ENCODE assay signal across 8 cellular contexts in the genomic region with DNA sequence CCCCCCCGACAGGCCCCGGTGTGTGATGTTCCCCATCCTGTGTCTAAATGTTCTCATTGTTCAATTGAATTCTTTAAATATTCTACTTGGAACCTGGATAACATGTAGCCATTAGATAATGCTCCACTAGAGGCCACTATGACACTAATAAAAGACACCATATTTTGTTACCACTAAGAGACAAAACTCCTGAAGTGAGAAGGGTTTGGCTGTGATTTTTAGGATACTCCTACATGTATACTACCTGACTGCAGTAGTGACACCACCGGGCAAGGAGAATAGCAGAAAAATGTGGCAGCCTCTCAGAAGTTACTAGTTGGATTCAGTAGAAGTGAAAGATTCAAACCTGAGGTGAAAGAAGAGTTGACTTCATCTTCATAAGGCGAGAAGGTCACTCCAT. TPM values are rescaled to one million over a fixed set of nuclear protein-coding genes. Genes with fewer than 3 reads are reported as not detected.
DNase-seq lines count a peak whose midpoint lies in the region; ATAC-seq, FAIRE-seq and TF ChIP-seq lines count a peak whose summit lies in the region.

No MANE protein-coding gene starts in this region.

- CTCF ChIA-PET in K562 (lab: Yijun Ruan, JAX; ENCODE audit: low intra/inter-chr PET ratio), result interaction anchor here (2.0 kb wide), 1 partner anchor 259 kb away, joined by 7 read pairs; no protein-coding TSS in a partner anchor

- 5% methylated on average over 4 of the region's 4 CpGs for WGBS in K562 (ENCODE audit: insufficient coverage, low coverage, missing lambda C conversion rate)

- H3K4me1 Mint-ChIP-seq in GM23338, result no peaks in the 10 kb centered on the region

- no peak for TF ChIP-seq EP300 in K562 (IDR thresholded peaks at IDR 0.05; ENCODE audit: low read length)

- no peak overlapping the region for H3K27ac ChIP-seq in GM23338 (ENCODE audit: low read depth)
- H3K27ac ChIP-seq in K562 (ENCODE audit: extremely low read depth, low read depth, low read length), result no peak overlapping the region
- H3K27ac ChIP-seq in kidney (ENCODE audit: low read depth in 2 of 2, low read length in 2 of 2), result no peak overlapping the region
- no peak overlapping the region for H3K27ac ChIP-seq in upper lobe of right lung

- H2AFZ ChIP-seq in GM23338, result no peak overlapping the region
- H2AFZ ChIP-seq in K562 (ENCODE audit: low read depth, low read length), result no peak overlapping the region

- no peaks in the 10 kb centered on the region for H3K9me1 ChIP-seq in K562 (ENCODE audit: control insufficient read depth, insufficient read depth, low read length)

- H3K79me2 ChIP-seq in GM23338 (replicated peaks; ENCODE audit: insufficient read depth) (no peaks in the 10 kb centered on the region), K562 (ENCODE audit: control insufficient read depth, insufficient read depth, low read length) (no peaks in the 10 kb centered on the region)

- no peak for TF ChIP-seq POLR2A in K562 (conservative IDR thresholded peaks at IDR 0.05)

- H3K4me2 ChIP-seq in GM23338, result no peak overlapping the region
- H3K4me2 ChIP-seq in K562 (ENCODE audit: insufficient read depth, low read length), result no peak overlapping the region

- H3K9me2 ChIP-seq in GM23338 (ENCODE audit: insufficient read depth), result no peaks in the 10 kb centered on the region

- H3K4me3 ChIP-seq in GM23338, result no peak overlapping the region
- H3K4me3 ChIP-seq in K562, result no peak overlapping the region
- H3K4me3 ChIP-seq in kidney (ENCODE audit: low read length in 2 of 2), result no peak overlapping the region
- no peak overlapping the region for H3K4me3 ChIP-seq in upper lobe of right lung

- no TSS peak for BruUV-seq in K562 (replicated peaks; lab: Mats Ljungman, UMichigan)

- TF ChIP-seq CTCF in GM23338 (conservative IDR thresholded peaks at IDR 0.05; ENCODE audit: low read depth in 2 of 2) (peak; percentile 58 to 70), K562 (IDR thresholded peaks at IDR 0.05 in 2 of 3, conservative IDR thresholded peaks at IDR 0.05 in 1 of 3; ENCODE audit: insufficient read depth in 2 of 3, low read depth in 1 of 3, low read length in 3 of 3) (peak; percentile 48 to 74 (median 48); a peak in 5 of 6 replicates), kidney (IDR thresholded peaks at IDR 0.05; ENCODE audit: borderline replicate concordance, extremely low read depth, insufficient read depth) (peak; percentile 49), upper lobe of right lung (IDR thresholded peaks at IDR 0.05) (peak; percentile 53)

- H3K27me3 ChIP-seq in GM23338 (ENCODE audit: insufficient read depth) (no peaks in the 10 kb centered on the region), K562 (ENCODE audit: control insufficient read depth in 2 of 2, insufficient read depth in 2 of 2, low read length in 2 of 2) (no peaks in the 10 kb centered on the region), upper lobe of right lung (no peaks in the 10 kb centered on the region)

- no peak for FAIRE-seq in K562 (lab: Jason Lieb, UNC)
- FAIRE-seq in kidney (lab: Jason Lieb, UNC), result no peak

- no peaks in the 10 kb centered on the region for H3K9me3 Mint-ChIP-seq in GM23338

- no peak overlapping the region for H3K27ac Mint-ChIP-seq in GM23338

- intact Hi-C loops in K562 (cut with micrococcal nuclease), result loop anchor here (1.0 to 10.0 kb wide), 4 partner anchors 162 to 1377 kb away; no protein-coding TSS in a partner anchor
- intact Hi-C loops in kidney (cut with DNase I), result no loop called here
- intact Hi-C loops in upper lobe of right lung (cut with DNase I), result no loop called here

- H3K9me3 ChIP-seq in K562 (replicated peaks; ENCODE audit: control insufficient read depth, insufficient read depth, low read depth, low read length) (no peaks in the 10 kb centered on the region), kidney (ENCODE audit: control insufficient read depth in 1 of 2, low read length in 2 of 2) (no peaks in the 10 kb centered on the region), upper lobe of right lung (no peaks in the 10 kb centered on the region)

- in situ Hi-C loops in K562 (cut with MboI), result loop anchor here (10.0 kb wide), 1 partner anchor 255 kb away; no protein-coding TSS in a partner anchor

- peak; percentile 60 to 76 for TF ChIP-seq RAD21 in K562 (CRISPR knock-in tag; conservative IDR thresholded peaks at IDR 0.05 in 1 of 2, IDR thresholded peaks at IDR 0.05 in 1 of 2)

- DNase-seq in DMS153 treated with DMSO at 0.1 percent for 48 hours (lab: John Stamatoyannopoulos, UW; ENCODE audit: unreplicated experiment) (peak; percentile 71), GM23338 (ENCODE audit: low spot score) (peak; percentile 77), NCI-H2227 treated with DMSO at 0.1 percent for 48 hours (lab: John Stamatoyannopoulos, UW) (peak; percentile 38), K562 (ENCODE audit: extremely low read depth in 1 of 4, low spot score in 3 of 4) (peak; percentile 15 to 45 (median 26)), kidney (no peak), upper lobe of right lung (no peak)
- DNase-seq in activated naive CD4-positive, alpha-beta T cell treated with Interleukin-2 at 50 U/mL for 16 hours, result no peak

- H3K36me3 ChIP-seq in GM23338 (ENCODE audit: insufficient read depth) (no peaks in the 10 kb centered on the region), K562 (ENCODE audit: control insufficient read depth, insufficient read depth, low read length) (no peaks in the 10 kb centered on the region), kidney (ENCODE audit: control insufficient read depth in 1 of 2, insufficient read depth in 2 of 2, low read length in 2 of 2) (no peaks in the 10 kb centered on the region), upper lobe of right lung (no peaks in the 10 kb centered on the region)

- H3K9ac ChIP-seq in K562 (ENCODE audit: insufficient read depth in 1 of 2, low read depth in 2 of 2, low read length in 2 of 2), result no peak overlapping the region
- no peak overlapping the region for H3K9ac ChIP-seq in kidney (ENCODE audit: low read length in 2 of 2)

- H3F3A ChIP-seq in GM23338 (replicated peaks; ENCODE audit: low read depth), result no peaks in the 10 kb centered on the region

- H3K27me3 Mint-ChIP-seq in GM23338 (ENCODE audit: insufficient read depth, low read depth, poor library complexity), result no peaks in the 10 kb centered on the region

- POLR2A ChIA-PET in K562 (lab: Yijun Ruan, JAX), result no interaction called here

- no peaks in the 10 kb centered on the region for H4K20me1 ChIP-seq in GM23338 (replicated peaks; ENCODE audit: insufficient read depth)
- H4K20me1 ChIP-seq in K562 (replicated peaks; ENCODE audit: control insufficient read depth, insufficient read depth, low read length), result no peaks in the 10 kb centered on the region

- H3K4me3 Mint-ChIP-seq in GM23338, result no peak overlapping the region

- H3K4me1 ChIP-seq in GM23338 (ENCODE audit: insufficient read depth), result no peaks in the 10 kb centered on the region
- no peaks in the 10 kb centered on the region; a peak in 1 of 5 replicates for H3K4me1 ChIP-seq in K562 (replicated peaks in 1 of 2; ENCODE audit: control insufficient read depth in 2 of 2, insufficient read depth in 2 of 2, low read length in 2 of 2)
- H3K4me1 ChIP-seq in kidney (ENCODE audit: control insufficient read depth in 1 of 2, insufficient read depth in 1 of 2, low read depth in 1 of 2, low read length in 2 of 2), result no peaks in the 10 kb centered on the region
- H3K4me1 ChIP-seq in upper lobe of right lung, result no peaks in the 10 kb centered on the region

- ATAC-seq in GM23338 (peak; percentile 80), K562 (peak; percentile 82), upper lobe of right lung (peak; percentile 77), HG03139 (IDR thresholded peaks at IDR 0.05; ENCODE audit: unreplicated experiment) (no peak)

- no peaks in the 10 kb centered on the region for H3K36me3 Mint-ChIP-seq in GM23338 (ENCODE audit: low read depth)

TF ChIP-seq in K562, 482 proteins besides CTCF, POLR2A, EP300 and RAD21 (continues in another document):
- TF ChIP-seq, protein P1, sequence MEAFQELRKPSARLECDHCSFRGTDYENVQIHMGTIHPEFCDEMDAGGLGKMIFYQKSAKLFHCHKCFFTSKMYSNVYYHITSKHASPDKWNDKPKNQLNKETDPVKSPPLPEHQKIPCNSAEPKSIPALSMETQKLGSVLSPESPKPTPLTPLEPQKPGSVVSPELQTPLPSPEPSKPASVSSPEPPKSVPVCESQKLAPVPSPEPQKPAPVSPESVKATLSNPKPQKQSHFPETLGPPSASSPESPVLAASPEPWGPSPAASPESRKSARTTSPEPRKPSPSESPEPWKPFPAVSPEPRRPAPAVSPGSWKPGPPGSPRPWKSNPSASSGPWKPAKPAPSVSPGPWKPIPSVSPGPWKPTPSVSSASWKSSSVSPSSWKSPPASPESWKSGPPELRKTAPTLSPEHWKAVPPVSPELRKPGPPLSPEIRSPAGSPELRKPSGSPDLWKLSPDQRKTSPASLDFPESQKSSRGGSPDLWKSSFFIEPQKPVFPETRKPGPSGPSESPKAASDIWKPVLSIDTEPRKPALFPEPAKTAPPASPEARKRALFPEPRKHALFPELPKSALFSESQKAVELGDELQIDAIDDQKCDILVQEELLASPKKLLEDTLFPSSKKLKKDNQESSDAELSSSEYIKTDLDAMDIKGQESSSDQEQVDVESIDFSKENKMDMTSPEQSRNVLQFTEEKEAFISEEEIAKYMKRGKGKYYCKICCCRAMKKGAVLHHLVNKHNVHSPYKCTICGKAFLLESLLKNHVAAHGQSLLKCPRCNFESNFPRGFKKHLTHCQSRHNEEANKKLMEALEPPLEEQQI (IDR thresholded peaks at IDR 0.05), result no peak

RNA-seq across cellular contexts. Expression of a gene that starts 36.0 kb away (rescaled TPM):
- not detected in 2 replicates for total RNA-seq in GM23338 (2014; rRNA removed; shearing (Covaris generic))
- polyA plus RNA-seq in GM23338 (2016; fragmentation: Nextera tagmentation; extraction: Ambion mirVana) (0.10 and 0.16 TPM in 2 replicates), K562 (2011; rRNA removed) (not detected in 2 replicates), K562 (2014; fragmentation: Illumina TruSeq; extraction: Trizol) (not detected in 2 replicates), K562 (2014; fragmentation: Nextera tagmentation; extraction: Ambion mirVana) (not detected), K562 (2014; rRNA removed) (0.03 TPM in 1 of 2 replicates, not detected in the other), kidney (ENCODE audit: insufficient read depth, low read depth, low replicate concordance) (5.1 TPM)
- total RNA-seq in K562 (2011; cell fraction: chromatin; rRNA removed; ENCODE audit: low replicate concordance), result not detected in 2 replicates
- total RNA-seq in K562 (2011; cell fraction: nucleolus; rRNA removed), result not detected in 2 replicates
- total RNA-seq in K562 (2011; cell fraction: nucleoplasm; rRNA removed), result not detected in 2 replicates
- total RNA-seq in K562 (2014; rRNA removed) (not detected in 2 replicates), K562 (2014; rRNA removed; fragmentation: Illumina TruSeq; extraction: Trizol) (not detected in 2 replicates), K562 (2015; rRNA removed; fragmentation: Illumina TruSeq; extraction: Trizol) (not detected in 2 replicates), K562 (2021) (0.07 and 0.13 TPM in 2 replicates), kidney (3.8 TPM), upper lobe of right lung (1.6 TPM)
- polyA plus RNA-seq in K562 (2011; cell fraction: cytosol; rRNA removed), result not detected in 2 replicates
- polyA plus RNA-seq in K562 (2011; cell fraction: nucleus; rRNA removed), result not detected in 2 replicates
- not detected in 2 replicates for polyA plus RNA-seq in K562 (2012)
- polyA minus RNA-seq in K562 (2011; rRNA and poly(A)+ RNA removed), result not detected in 2 replicates
- polyA minus RNA-seq in K562 (2011; cell fraction: cytosol; rRNA and poly(A)+ RNA removed), result 0.27 TPM in 1 of 2 replicates, not detected in the other
- polyA minus RNA-seq in K562 (2011; cell fraction: nucleus; rRNA and poly(A)+ RNA removed), result not detected in 2 replicates

Comparison
In these comparisons a context has a peak if more than half of its experiments do, and no peak if none do; other contexts are left out.
1. DNase-seq: peak in DMS153 treated with DMSO at 0.1 percent for 48 hours (single experiment), GM23338 (single experiment), NCI-H2227 treated with DMSO at 0.1 percent for 48 hours (single experiment) and K562 (4 of 4); none in kidney (single experiment), upper lobe of right lung (single experiment) and activated naive CD4-positive, alpha-beta T cell treated with Interleukin-2 at 50 U/mL for 16 hours (single experiment).
2. Peak in every context shown above with its lines, with median percentiles within 50 percentile points of each other: CTCF ChIP-seq.